ENCODE assay signal across 2 cellular contexts in genomic region chr19:41821003-41821735, GRCh38.
A peak's percentile ranks its signal among the peaks of the same experiment; 100 is the strongest.
TF ChIP-seq lines count a peak whose summit lies in the region.

No MANE protein-coding gene starts in this region.

TF ChIP-seq in SK-N-SH, 30 proteins besides CTCF, POLR2A, EP300 and RAD21:
- no peak for TF ChIP-seq MAX (IDR thresholded peaks at IDR 0.05; ENCODE audit: low read depth)
- TF ChIP-seq FOXJ3 (CRISPR knock-in tag; IDR thresholded peaks at IDR 0.05) = no peak
- peak; percentile 13; the same call in 1 of the 2 replicates for TF ChIP-seq SMC3 (IDR thresholded peaks at IDR 0.05; ENCODE audit: low read depth, low read length)

TF ChIP-seq in K562, 482 proteins besides CTCF, POLR2A, EP300 and RAD21:
- TF ChIP-seq KDM1A (IDR thresholded peaks at IDR 0.05) = no peak
- no peak for TF ChIP-seq MCM7 (IDR thresholded peaks at IDR 0.05)
- no peak for TF ChIP-seq XRCC3 (IDR thresholded peaks at IDR 0.05)
- no peak for TF ChIP-seq NR1H2 (CRISPR knock-in tag; IDR thresholded peaks at IDR 0.05)
- 0 out of 2 replicates have a peak, but pooled peaks have one; percentile 38 for TF ChIP-seq SMC3 (conservative IDR thresholded peaks at IDR 0.05; ENCODE audit: insufficient read depth, low read depth, low read length)
- TF ChIP-seq U2AF2 (optimal IDR thresholded peaks at IDR 0.05; ENCODE audit: low read depth, low read length) = no peak
- peak; percentile 27; the same call in 1 of the 2 replicates for TF ChIP-seq ATF3 (IDR thresholded peaks at IDR 0.05)
- no peak for TF ChIP-seq ATF3 (CRISPR knock-in tag; conservative IDR thresholded peaks at IDR 0.05)
- TF ChIP-seq DEAF1 (CRISPR knock-in tag; IDR thresholded peaks at IDR 0.05) = 0 out of 2 replicates have a peak, but pooled peaks have one; percentile 17
- no peak for TF ChIP-seq POLR3G (IDR thresholded peaks at IDR 0.05; ENCODE audit: extremely low read depth, insufficient read length, insufficient replicate concordance)
- 0 out of 2 replicates have a peak, but pooled peaks have one; percentile 10 for TF ChIP-seq RB1 (IDR thresholded peaks at IDR 0.05; ENCODE audit: low read depth)
- TF ChIP-seq TBP (optimal IDR thresholded peaks at IDR 0.05; ENCODE audit: low read depth, low read length) = peak; percentile 24
- 0 out of 2 replicates have a peak, but pooled peaks have one; percentile 22 for TF ChIP-seq TCF7L2 (IDR thresholded peaks at IDR 0.05; ENCODE audit: low read depth, low read length)
